ENCODE assay signal across 24 cellular contexts in the genomic region with DNA sequence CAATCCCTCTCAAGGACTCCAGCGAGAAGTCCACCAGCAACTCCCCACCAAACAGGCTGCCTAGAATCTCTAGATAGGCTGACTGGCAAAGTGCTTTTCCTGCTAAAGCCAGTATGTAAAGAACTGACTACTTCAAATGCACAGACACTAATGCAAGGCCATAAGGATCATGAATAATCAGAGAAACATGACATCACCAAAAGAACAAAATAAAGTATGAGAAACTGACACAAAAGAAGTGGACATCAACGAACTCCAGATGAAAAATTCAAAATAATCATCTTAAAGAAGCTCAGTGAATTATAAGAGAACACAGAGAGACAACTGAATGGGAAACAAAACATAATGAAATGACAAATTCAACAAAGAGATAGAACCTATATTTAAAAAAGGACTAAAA. TPM values are rescaled to one million over a fixed set of nuclear protein-coding genes. Genes with fewer than 3 reads are reported as not detected.
A peak's percentile ranks its signal among the peaks of the same experiment; 100 is the strongest.
DNase-seq lines count a peak whose midpoint lies in the region; ATAC-seq, FAIRE-seq and TF ChIP-seq lines count a peak whose summit lies in the region.
"Had no signal": no experiment of that assay in that cellular context is flagged by ENCODE, and none has a peak within 500 bp of the region (broad histone marks: within the 10 kb centered on the region; RNA-seq: fewer than 3 reads in every experiment).

No MANE protein-coding gene starts in this region.

- no peaks in the 10 kb centered on the region for H3K36me3 ChIP-seq in keratinocyte (ENCODE audit: control insufficient read depth in 2 of 2, extremely low read depth in 1 of 2, insufficient read depth in 2 of 2, low read length in 2 of 2)
- H3K36me3 ChIP-seq: BLaER1 had no signal

- no peaks in the 10 kb centered on the region for H3K9me3 ChIP-seq in keratinocyte (ENCODE audit: control insufficient read depth, low read depth, low read length)

- H3K79me2 ChIP-seq in keratinocyte (ENCODE audit: control insufficient read depth, insufficient read depth, low read length), result no peaks in the 10 kb centered on the region

- no peak overlapping the region for H3K27ac ChIP-seq in keratinocyte (ENCODE audit: control insufficient read depth, insufficient read depth, low read length)
- H3K27ac ChIP-seq: 22Rv1, BLaER1, C4-2B, GM23248 had no signal

- H3K9me3 Mint-ChIP-seq in activated CD4-positive, alpha-beta T cell treated with anti-CD3 and anti-CD28 coated beads, Interleukin-2, amount 10 ng/mL, durations not matched to agents 24 days and 14 days, result peaks cover 9% of the 10 kb centered on the region
- peaks cover 15 to 23% of the 10 kb centered on the region in 2 donors for H3K9me3 Mint-ChIP-seq in stimulated activated naive CD8-positive, alpha-beta T cell treated with anti-CD3 and anti-CD28 coated beads, Interleukin-15, amount 100 ng/mL, for 72 hours

- H4K20me1 ChIP-seq in keratinocyte (ENCODE audit: control insufficient read depth, extremely low read depth, insufficient read depth, low read length), result no peaks in the 10 kb centered on the region
- H4K20me1 ChIP-seq: BLaER1 had no signal

- DNase-seq in activated CD4-positive, alpha-beta T cell treated with anti-CD3 and anti-CD28 coated beads, Interleukin-2, amount 10 ng/mL, durations not matched to agents 24 days and 14 days, result peak; percentile 48
- DNase-seq in activated CD4-positive, alpha-beta T cell treated with anti-CD3 and anti-CD28 coated beads for 48 hours, result no peak
- no peak for DNase-seq in stimulated activated naive CD8-positive, alpha-beta T cell treated with anti-CD3 and anti-CD28 coated beads, Interleukin-15, amount 100 ng/mL, for 72 hours
- DNase-seq in stimulated activated naive CD8-positive, alpha-beta T cell treated with anti-CD3 and anti-CD28 coated beads, Interleukin-15, Interleukin-2, amounts not matched to agents 100 U/mL and 50 U/mL, for 24 hours, result no peak
- no peak for DNase-seq in keratinocyte (ENCODE audit: low read depth, low spot score)
- DNase-seq in NCI-H446 treated with DMSO at 0.1 percent for 48 hours (lab: John Stamatoyannopoulos, UW), result no peak
- no peak for DNase-seq in NCI-H146 (lab: John Stamatoyannopoulos, UW)
- DNase-seq: Caco-2; CD4-positive, CD25-positive, alpha-beta regulatory T cell; CD8-positive, alpha-beta T cell; DMS153; DND-41; GM23248; H7; HCEC 1CT had no signal

- H3K9ac ChIP-seq in keratinocyte (ENCODE audit: control insufficient read depth, extremely low read depth, insufficient read depth, low read length), result no peak overlapping the region
- H3K9ac ChIP-seq: BLaER1, GM23248 had no signal

- H3K4me1 Mint-ChIP-seq in activated CD4-positive, alpha-beta T cell treated with anti-CD3 and anti-CD28 coated beads, Interleukin-2, amount 10 ng/mL, durations not matched to agents 24 days and 14 days, result peaks cover 21% of the 10 kb centered on the region
- H3K4me1 Mint-ChIP-seq in stimulated activated naive CD8-positive, alpha-beta T cell treated with anti-CD3 and anti-CD28 coated beads, Interleukin-15, amount 100 ng/mL, for 72 hours, result peaks cover 39% of the 10 kb centered on the region
- H3K4me1 Mint-ChIP-seq: B cell had no signal

- no peak for TF ChIP-seq CTCF in keratinocyte (optimal IDR thresholded peaks at IDR 0.05 in 1 of 3, IDR thresholded peaks at IDR 0.05 in 1 of 3, conservative IDR thresholded peaks at IDR 0.05 in 1 of 3; ENCODE audit: extremely low read depth in 1 of 3, insufficient read depth in 2 of 3, low read length in 3 of 3)

- H3K4me1 ChIP-seq in keratinocyte (ENCODE audit: control insufficient read depth, extremely low read depth, insufficient read depth, low read length), result peaks cover 5% of the 10 kb centered on the region
- H3K4me1 ChIP-seq: BLaER1, Caco-2 had no signal

- peaks cover 9% of the 10 kb centered on the region for H3K36me3 Mint-ChIP-seq in activated CD4-positive, alpha-beta T cell treated with anti-CD3 and anti-CD28 coated beads, Interleukin-2, amount 10 ng/mL, durations not matched to agents 24 days and 14 days (ENCODE audit: low read depth)
- H3K36me3 Mint-ChIP-seq: CD4-positive, CD25-positive, alpha-beta regulatory T cell; CD8-positive, alpha-beta T cell had no signal

- no peak overlapping the region for H3K4me3 Mint-ChIP-seq in activated CD4-positive, alpha-beta T cell treated with anti-CD3 and anti-CD28 coated beads, Interleukin-2, amount 10 ng/mL, durations not matched to agents 24 days and 14 days
- no peak overlapping the region for H3K4me3 Mint-ChIP-seq in stimulated activated naive CD8-positive, alpha-beta T cell treated with anti-CD3 and anti-CD28 coated beads, Interleukin-15, amount 100 ng/mL, for 72 hours
- H3K4me3 Mint-ChIP-seq: B cell; CD4-positive, CD25-positive, alpha-beta regulatory T cell; CD8-positive, alpha-beta T cell had no signal

- no peak overlapping the region for H3K4me3 ChIP-seq in keratinocyte (ENCODE audit: control insufficient read depth in 2 of 3, extremely low read depth in 1 of 3, insufficient read depth in 2 of 3, low read depth in 1 of 3, low read length in 3 of 3)
- H3K4me3 ChIP-seq: BLaER1, GM23248 had no signal

- H3K27ac Mint-ChIP-seq in activated CD4-positive, alpha-beta T cell treated with anti-CD3 and anti-CD28 coated beads, Interleukin-2, amount 10 ng/mL, durations not matched to agents 24 days and 14 days, result no peak overlapping the region
- H3K27ac Mint-ChIP-seq in stimulated activated naive CD8-positive, alpha-beta T cell treated with anti-CD3 and anti-CD28 coated beads, Interleukin-15, amount 100 ng/mL, for 72 hours, result peak overlapping the region; percentile 27 to 30
- H3K27ac Mint-ChIP-seq: B cell; CD4-positive, CD25-positive, alpha-beta regulatory T cell; CD8-positive, alpha-beta T cell had no signal

- peak; percentile 23 for FAIRE-seq in keratinocyte (lab: Jason Lieb, UNC)
- FAIRE-seq: A204.1, G401.6, GM19239, H1 had no signal

- H3K27me3 Mint-ChIP-seq in activated CD4-positive, alpha-beta T cell treated with anti-CD3 and anti-CD28 coated beads, Interleukin-2, amount 10 ng/mL, durations not matched to agents 24 days and 14 days, result peaks cover 26% of the 10 kb centered on the region
- peaks cover 41% of the 10 kb centered on the region for H3K27me3 Mint-ChIP-seq in stimulated activated naive CD8-positive, alpha-beta T cell treated with anti-CD3 and anti-CD28 coated beads, Interleukin-15, amount 100 ng/mL, for 72 hours

- H2AFZ ChIP-seq in keratinocyte (ENCODE audit: control insufficient read depth, low read length), result no peak overlapping the region
- H2AFZ ChIP-seq: GM23248 had no signal

- no peaks in the 10 kb centered on the region for H3K27me3 ChIP-seq in keratinocyte (ENCODE audit: control insufficient read depth, extremely low read depth, insufficient read depth, low read length)
- H3K27me3 ChIP-seq: BLaER1 had no signal

- intact Hi-C loops in activated CD4-positive, alpha-beta T cell treated with anti-CD3 and anti-CD28 coated beads, Interleukin-2, amount 10 ng/mL, durations not matched to agents 24 days and 14 days (cut with micrococcal nuclease), result loop anchor here (2.0 kb wide), 1 partner anchor 43 kb away; no protein-coding TSS in a partner anchor

- H3K9me1 ChIP-seq in keratinocyte (ENCODE audit: control insufficient read depth, extremely low read depth, insufficient read depth, low read length), result no peaks in the 10 kb centered on the region

- no peak overlapping the region for H3K4me2 ChIP-seq in keratinocyte (ENCODE audit: control insufficient read depth, extremely low read depth, insufficient read depth, low read depth, low read length)
- H3K4me2 ChIP-seq: BLaER1 had no signal

- no peak for ATAC-seq in stimulated activated naive CD8-positive, alpha-beta T cell treated with anti-CD3 and anti-CD28 coated beads, Interleukin-15, amount 100 ng/mL, for 72 hours
- no peak for ATAC-seq in stimulated activated naive CD8-positive, alpha-beta T cell treated with anti-CD3 and anti-CD28 coated beads, Interleukin-15, Interleukin-2, amounts not matched to agents 100 U/mL and 50 U/mL, for 24 hours
- ATAC-seq: CD8-positive, alpha-beta T cell had no signal

- dilution Hi-C loops in keratinocyte (cut with MboI; ENCODE audit: extremely low pct_ligation_motif_present, low sequenced_read_pairs), result no loop called here

RNA-seq across cellular contexts. Expression of a gene that starts 26.4 kb away (rescaled TPM):
- 46.8 and 47.4 TPM in 2 replicates for total RNA-seq in activated CD4-positive, alpha-beta T cell treated with anti-CD3 and anti-CD28 coated beads, Interleukin-2, amount 10 ng/mL, durations not matched to agents 24 days and 14 days
- polyA plus RNA-seq in keratinocyte, result 0.22 to 0.53 TPM (median 0.30 TPM) in 3 replicates
- not detected for polyA plus RNA-seq in keratinocyte (2011; ENCODE audit: low read depth)
- polyA plus RNA-seq in keratinocyte (2011; cell fraction: cytosol; rRNA removed), result 0.12 and 0.31 TPM in 2 replicates
- polyA plus RNA-seq in keratinocyte (2011; cell fraction: nucleus; rRNA removed), result 0.18 and 0.28 TPM in 2 replicates
- 0.20 and 0.34 TPM in 2 replicates for polyA plus RNA-seq in keratinocyte (2012; ENCODE audit: low replicate concordance)
- not detected in 3 replicates for polyA minus RNA-seq in keratinocyte
- polyA minus RNA-seq in keratinocyte (2011; cell fraction: cytosol; rRNA and poly(A)+ RNA removed), result not detected
- polyA minus RNA-seq in keratinocyte (2011; cell fraction: nucleus; rRNA and poly(A)+ RNA removed), result not detected in 2 replicates
- total RNA-seq: Caco-2, GM23248 had no signal
- polyA plus RNA-seq: AG04450 had no signal

RNA-seq across cellular contexts. Expression of a gene that starts 52.6 kb away (rescaled TPM):
- total RNA-seq in activated CD4-positive, alpha-beta T cell treated with anti-CD3 and anti-CD28 coated beads, Interleukin-2, amount 10 ng/mL, durations not matched to agents 24 days and 14 days, result 172 and 173 TPM in 2 replicates
- polyA plus RNA-seq in keratinocyte, result 0.01 TPM in 1 of 3 replicates, not detected in the others
- polyA plus RNA-seq in keratinocyte (2011; ENCODE audit: low read depth), result not detected
- polyA plus RNA-seq in keratinocyte (2011; cell fraction: cytosol; rRNA removed), result not detected in 2 replicates
- 0.04 TPM in 1 of 2 replicates, not detected in the other for polyA plus RNA-seq in keratinocyte (2011; cell fraction: nucleus; rRNA removed)
- polyA plus RNA-seq in keratinocyte (2012; ENCODE audit: low replicate concordance), result not detected in 2 replicates
- polyA minus RNA-seq in keratinocyte, result not detected in 3 replicates
- not detected for polyA minus RNA-seq in keratinocyte (2011; cell fraction: cytosol; rRNA and poly(A)+ RNA removed)
- not detected in 2 replicates for polyA minus RNA-seq in keratinocyte (2011; cell fraction: nucleus; rRNA and poly(A)+ RNA removed)
- total RNA-seq: Caco-2, GM23248, H1 had no signal
- polyA plus RNA-seq: AG04450, GM23248 had no signal
